Comparison of ENCODE assay signal across 2 cellular contexts in the genomic region with DNA sequence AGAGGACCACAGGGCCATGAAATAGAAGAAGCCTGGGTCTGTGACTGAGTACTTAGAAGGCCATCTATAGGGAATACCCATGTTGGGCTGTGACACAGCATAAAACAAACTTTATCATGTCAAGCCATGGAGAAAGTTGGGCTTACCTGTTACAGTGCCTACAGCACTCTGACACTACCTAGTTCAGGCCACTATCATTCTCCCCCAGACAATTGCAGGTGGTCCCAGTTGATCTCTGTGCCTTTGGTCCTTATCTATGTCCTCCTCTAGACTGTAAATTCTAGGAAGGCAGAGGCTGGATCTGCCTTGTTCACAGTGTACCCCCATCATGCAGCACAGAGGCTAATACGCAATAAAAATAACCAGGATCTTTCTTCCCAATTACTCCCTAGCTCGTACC.
TF ChIP-seq lines count a peak whose summit lies in the region.

No MANE protein-coding gene starts in this region.

TF ChIP-seq in K562, 482 proteins besides CTCF, POLR2A, EP300 and RAD21 (continues in another document):
- TF ChIP-seq CBFA2T2 (conservative IDR thresholded peaks at IDR 0.05): peak; percentile 24; the same call in 1 of the 2 replicates
- TF ChIP-seq ZNF121 (CRISPR knock-in tag; conservative IDR thresholded peaks at IDR 0.05): no peak
- peak; percentile 65 for TF ChIP-seq CBFA2T3 (IDR thresholded peaks at IDR 0.05)
- TF ChIP-seq PHF21A (IDR thresholded peaks at IDR 0.05; ENCODE audit: borderline replicate concordance, low read depth): no peak
- TF ChIP-seq, protein P1, sequence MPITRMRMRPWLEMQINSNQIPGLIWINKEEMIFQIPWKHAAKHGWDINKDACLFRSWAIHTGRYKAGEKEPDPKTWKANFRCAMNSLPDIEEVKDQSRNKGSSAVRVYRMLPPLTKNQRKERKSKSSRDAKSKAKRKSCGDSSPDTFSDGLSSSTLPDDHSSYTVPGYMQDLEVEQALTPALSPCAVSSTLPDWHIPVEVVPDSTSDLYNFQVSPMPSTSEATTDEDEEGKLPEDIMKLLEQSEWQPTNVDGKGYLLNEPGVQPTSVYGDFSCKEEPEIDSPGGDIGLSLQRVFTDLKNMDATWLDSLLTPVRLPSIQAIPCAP (CRISPR knock-in tag; IDR thresholded peaks at IDR 0.05; ENCODE audit: borderline replicate concordance): no peak
- TF ChIP-seq BDP1 (IDR thresholded peaks at IDR 0.05; ENCODE audit: insufficient read depth, insufficient read length): no peak
- TF ChIP-seq NFE2 (IDR thresholded peaks at IDR 0.05; ENCODE audit: low read depth): peak; percentile 45
- TF ChIP-seq, protein P2, sequence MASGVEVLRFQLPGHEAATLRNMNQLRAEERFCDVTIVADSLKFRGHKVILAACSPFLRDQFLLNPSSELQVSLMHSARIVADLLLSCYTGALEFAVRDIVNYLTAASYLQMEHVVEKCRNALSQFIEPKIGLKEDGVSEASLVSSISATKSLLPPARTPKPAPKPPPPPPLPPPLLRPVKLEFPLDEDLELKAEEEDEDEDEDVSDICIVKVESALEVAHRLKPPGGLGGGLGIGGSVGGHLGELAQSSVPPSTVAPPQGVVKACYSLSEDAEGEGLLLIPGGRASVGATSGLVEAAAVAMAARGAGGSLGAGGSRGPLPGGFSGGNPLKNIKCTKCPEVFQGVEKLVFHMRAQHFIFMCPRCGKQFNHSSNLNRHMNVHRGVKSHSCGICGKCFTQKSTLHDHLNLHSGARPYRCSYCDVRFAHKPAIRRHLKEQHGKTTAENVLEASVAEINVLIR (CRISPR knock-in tag; IDR thresholded peaks at IDR 0.05): no peak
- TF ChIP-seq, protein P3, sequence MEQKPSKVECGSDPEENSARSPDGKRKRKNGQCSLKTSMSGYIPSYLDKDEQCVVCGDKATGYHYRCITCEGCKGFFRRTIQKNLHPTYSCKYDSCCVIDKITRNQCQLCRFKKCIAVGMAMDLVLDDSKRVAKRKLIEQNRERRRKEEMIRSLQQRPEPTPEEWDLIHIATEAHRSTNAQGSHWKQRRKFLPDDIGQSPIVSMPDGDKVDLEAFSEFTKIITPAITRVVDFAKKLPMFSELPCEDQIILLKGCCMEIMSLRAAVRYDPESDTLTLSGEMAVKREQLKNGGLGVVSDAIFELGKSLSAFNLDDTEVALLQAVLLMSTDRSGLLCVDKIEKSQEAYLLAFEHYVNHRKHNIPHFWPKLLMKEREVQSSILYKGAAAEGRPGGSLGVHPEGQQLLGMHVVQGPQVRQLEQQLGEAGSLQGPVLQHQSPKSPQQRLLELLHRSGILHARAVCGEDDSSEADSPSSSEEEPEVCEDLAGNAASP (IDR thresholded peaks at IDR 0.05): no peak
- TF ChIP-seq KLF13 (tag; IDR thresholded peaks at IDR 0.05; ENCODE audit: borderline replicate concordance, low read depth): no peak
- TF ChIP-seq ZNF583 (CRISPR knock-in tag; IDR thresholded peaks at IDR 0.05): no peak
- TF ChIP-seq, protein P4, sequence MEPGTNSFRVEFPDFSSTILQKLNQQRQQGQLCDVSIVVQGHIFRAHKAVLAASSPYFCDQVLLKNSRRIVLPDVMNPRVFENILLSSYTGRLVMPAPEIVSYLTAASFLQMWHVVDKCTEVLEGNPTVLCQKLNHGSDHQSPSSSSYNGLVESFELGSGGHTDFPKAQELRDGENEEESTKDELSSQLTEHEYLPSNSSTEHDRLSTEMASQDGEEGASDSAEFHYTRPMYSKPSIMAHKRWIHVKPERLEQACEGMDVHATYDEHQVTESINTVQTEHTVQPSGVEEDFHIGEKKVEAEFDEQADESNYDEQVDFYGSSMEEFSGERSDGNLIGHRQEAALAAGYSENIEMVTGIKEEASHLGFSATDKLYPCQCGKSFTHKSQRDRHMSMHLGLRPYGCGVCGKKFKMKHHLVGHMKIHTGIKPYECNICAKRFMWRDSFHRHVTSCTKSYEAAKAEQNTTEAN (CRISPR knock-in tag; IDR thresholded peaks at IDR 0.05): no peak
- no peak for TF ChIP-seq ZNF717 (CRISPR knock-in tag; IDR thresholded peaks at IDR 0.05)
- no peak for TF ChIP-seq KLF16 (IDR thresholded peaks at IDR 0.05)
- TF ChIP-seq, protein P5, sequence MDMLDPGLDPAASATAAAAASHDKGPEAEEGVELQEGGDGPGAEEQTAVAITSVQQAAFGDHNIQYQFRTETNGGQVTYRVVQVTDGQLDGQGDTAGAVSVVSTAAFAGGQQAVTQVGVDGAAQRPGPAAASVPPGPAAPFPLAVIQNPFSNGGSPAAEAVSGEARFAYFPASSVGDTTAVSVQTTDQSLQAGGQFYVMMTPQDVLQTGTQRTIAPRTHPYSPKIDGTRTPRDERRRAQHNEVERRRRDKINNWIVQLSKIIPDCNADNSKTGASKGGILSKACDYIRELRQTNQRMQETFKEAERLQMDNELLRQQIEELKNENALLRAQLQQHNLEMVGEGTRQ (CRISPR knock-in tag; IDR thresholded peaks at IDR 0.05): no peak
- TF ChIP-seq POLR2G (IDR thresholded peaks at IDR 0.05; ENCODE audit: low read depth, low read length): no peak
- no peak for TF ChIP-seq CBFB (CRISPR knock-in tag; IDR thresholded peaks at IDR 0.05)
- TF ChIP-seq ZNF12 (CRISPR knock-in tag; IDR thresholded peaks at IDR 0.05): 0 out of 2 replicates have a peak, but pooled peaks have one; percentile 39
- TF ChIP-seq ZNF644 (tag; IDR thresholded peaks at IDR 0.05; ENCODE audit: low read depth): no peak
- no peak for TF ChIP-seq PRMT5 (CRISPR knock-in tag; IDR thresholded peaks at IDR 0.05)
- no peak for TF ChIP-seq SPI1 (IDR thresholded peaks at IDR 0.05; ENCODE audit: borderline replicate concordance, low read depth, low read length)
- no peak for TF ChIP-seq MYC (IDR thresholded peaks at IDR 0.05; ENCODE audit: low read depth, low read length)
- TF ChIP-seq MYC (CRISPR knock-in tag; IDR thresholded peaks at IDR 0.05; ENCODE audit: borderline replicate concordance, low read depth): no peak
- no peak for TF ChIP-seq HCFC1 (IDR thresholded peaks at IDR 0.05; ENCODE audit: low read depth, low read length)
- TF ChIP-seq PHB (CRISPR knock-in tag; IDR thresholded peaks at IDR 0.05): no peak
- no peak for TF ChIP-seq ZBTB1 (CRISPR knock-in tag; IDR thresholded peaks at IDR 0.05; ENCODE audit: borderline replicate concordance, low read depth)

TF ChIP-seq in H1, 55 proteins besides CTCF, POLR2A, EP300 and RAD21:
- TF ChIP-seq SIRT6 (IDR thresholded peaks at IDR 0.05; ENCODE audit: low read length) (no peak), TAF1 (IDR thresholded peaks at IDR 0.05; ENCODE audit: low read depth, low read length) (no peak)
